ENCODE assay signal across 2 cellular contexts in genomic region chr4:5381981-5382441, GRCh38.
TF ChIP-seq lines count a peak whose summit lies in the region.

No MANE protein-coding gene starts in this region.

TF ChIP-seq in IMR-90, 13 proteins besides CTCF, POLR2A, EP300 and RAD21:
- TF ChIP-seq MAFK (IDR thresholded peaks at IDR 0.05; ENCODE audit: low read depth, low read length) (peak; percentile 87), CEBPB (IDR thresholded peaks at IDR 0.05; ENCODE audit: low read depth, low read length) (no peak), NFE2L2 (IDR thresholded peaks at IDR 0.05; ENCODE audit: low read depth, low read length) (peak; percentile 92), ELK1 (IDR thresholded peaks at IDR 0.05; ENCODE audit: borderline replicate concordance, low read depth, low read length) (no peak), FOS (IDR thresholded peaks at IDR 0.05; ENCODE audit: low read depth, low read length) (peak; percentile 64; the same call in 1 of the 2 replicates), CHD1 (IDR thresholded peaks at IDR 0.05; ENCODE audit: low read depth, low read length) (no peak), USF2 (IDR thresholded peaks at IDR 0.05; ENCODE audit: low read depth, low read length) (no peak), RFX5 (IDR thresholded peaks at IDR 0.05; ENCODE audit: low read depth, low read length) (no peak), BHLHE40 (IDR thresholded peaks at IDR 0.05; ENCODE audit: low read depth, low read length) (peak; percentile 6; the same call in 1 of the 2 replicates), SMC3 (IDR thresholded peaks at IDR 0.05; ENCODE audit: low read depth, low read length) (no peak), MXI1 (IDR thresholded peaks at IDR 0.05; ENCODE audit: borderline replicate concordance, low read depth, low read length) (no peak), MAZ (IDR thresholded peaks at IDR 0.05; ENCODE audit: borderline replicate concordance, low read depth, low read length) (no peak), RCOR1 (IDR thresholded peaks at IDR 0.05; ENCODE audit: insufficient replicate concordance, low read length) (no peak)

TF ChIP-seq in K562, 482 proteins besides CTCF, POLR2A, EP300 and RAD21:
- TF ChIP-seq ZNF253 (CRISPR knock-in tag; conservative IDR thresholded peaks at IDR 0.05) (no peak), C11orf30 (IDR thresholded peaks at IDR 0.05; ENCODE audit: low read depth) (0 out of 2 replicates have a peak, but pooled peaks have one; percentile 10), NFE2 (IDR thresholded peaks at IDR 0.05; ENCODE audit: low read depth) (peak; percentile 16; the same call in 1 of the 2 replicates), ZNF316 (IDR thresholded peaks at IDR 0.05) (peak; percentile 53), JUND (IDR thresholded peaks at IDR 0.05; ENCODE audit: borderline replicate concordance, low read depth, low read length) (no peak), JUND (tag; IDR thresholded peaks at IDR 0.05; ENCODE audit: borderline replicate concordance, low read depth, low read length) (no peak)
